In the genomic region with DNA sequence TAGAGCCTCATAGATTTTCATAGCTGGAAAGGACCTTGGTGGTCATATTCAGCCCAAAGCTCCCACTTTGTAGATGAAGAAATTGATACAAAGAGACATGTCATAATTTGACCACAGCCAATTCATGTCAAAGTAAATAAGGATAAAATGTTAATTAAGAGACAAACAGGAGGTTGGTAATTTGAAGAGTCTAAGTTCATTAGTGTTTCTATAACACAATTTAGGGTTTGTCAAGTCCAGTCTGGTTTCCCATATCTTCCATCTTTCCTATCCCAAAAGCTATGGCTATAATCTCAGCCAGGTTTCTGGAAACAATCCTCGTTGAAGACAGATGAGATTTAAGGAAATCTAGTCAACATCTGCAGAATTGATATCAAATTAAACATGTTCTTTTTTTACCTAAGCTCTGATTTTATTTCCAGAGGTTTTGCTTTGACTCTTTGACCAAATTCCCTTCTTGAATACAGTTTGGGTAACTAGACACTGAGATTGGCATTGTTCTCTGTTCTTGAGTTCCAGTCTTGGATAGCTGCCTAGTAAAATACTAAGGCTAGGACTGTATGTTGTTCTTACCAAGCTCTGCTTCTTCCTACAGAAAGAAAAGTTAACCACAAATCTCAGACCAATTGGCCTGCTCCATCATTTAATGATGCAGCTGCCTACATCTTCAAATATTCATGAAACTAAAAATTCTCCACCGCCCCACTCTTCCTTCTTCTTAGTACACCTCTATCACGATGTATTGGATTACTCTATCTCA, we compare ENCODE assay signal across 14 cellular contexts.
DNase-seq lines count a peak whose midpoint lies in the region; ATAC-seq, FAIRE-seq and TF ChIP-seq lines count a peak whose summit lies in the region.
"Had no signal": no experiment of that assay in that cellular context is flagged by ENCODE, and none has a peak within 500 bp of the region (broad histone marks: within the 10 kb centered on the region; RNA-seq: fewer than 3 reads in every experiment).

No MANE protein-coding gene starts in this region.

- H4K20me1 ChIP-seq in SK-N-SH (ENCODE audit: insufficient read depth), result no peaks in the 10 kb centered on the region

- peak; percentile 47 for DNase-seq in HT1080 (ENCODE audit: low read depth)
- no peak for DNase-seq in SK-N-SH
- DNase-seq in cardiac fibroblast (ENCODE audit: low read depth in 2 of 2), result peak; percentile 9 to 67
- DNase-seq in kidney epithelial cell (ENCODE audit: low read depth), result peak; percentile 9
- no peak for DNase-seq in amygdala (lab: John Stamatoyannopoulos, UW)
- DNase-seq in urothelium cell line (ENCODE audit: low spot score), result no peak
- DNase-seq: C1 segment of cervical spinal cord, H7, NCI-H1436, NCI-H2029 treated with DMSO at 0.1 percent for 48 hours, NCI-H524 treated with DMSO at 0.1 percent for 48 hours had no signal

- ATAC-seq in HG03521 (IDR thresholded peaks at IDR 0.05; ENCODE audit: unreplicated experiment), result no peak
- no peak for ATAC-seq in GM19035 (IDR thresholded peaks at IDR 0.05; ENCODE audit: unreplicated experiment)

- no peak for TF ChIP-seq CTCF in SK-N-SH (IDR thresholded peaks at IDR 0.05)
- TF ChIP-seq CTCF in cardiac fibroblast (IDR thresholded peaks at IDR 0.05; ENCODE audit: low read depth, low read length), result no peak
- TF ChIP-seq CTCF in kidney epithelial cell (IDR thresholded peaks at IDR 0.05; ENCODE audit: insufficient read depth, low read length, poor library complexity, severe bottlenecking), result no peak

- 0 out of 4 replicates have a peak, but pooled peaks of 1 of the 2 experiments have one; percentile 0 for TF ChIP-seq EP300 in SK-N-SH (IDR thresholded peaks at IDR 0.05; ENCODE audit: borderline replicate concordance in 1 of 2, low read depth in 1 of 2, low read length in 1 of 2)

- H3K9me2 ChIP-seq in SK-N-SH, result no peaks in the 10 kb centered on the region

- 67% methylated on average over 3 of the region's 3 CpGs for WGBS in SK-N-SH (ENCODE audit: low lambda C conversion rate)

- POLR2A ChIA-PET in SK-N-SH (lab: Yijun Ruan, JAX), result no interaction called here

- TF ChIP-seq RAD21 in SK-N-SH (IDR thresholded peaks at IDR 0.05; ENCODE audit: low read length), result no peak

- no peaks in the 10 kb centered on the region for H3K9me3 ChIP-seq in SK-N-SH

- H3K4me3 ChIP-seq in SK-N-SH (ENCODE audit: low read depth in 2 of 2, low read length in 1 of 2), result no peak overlapping the region; a peak in 1 of 4 replicates
- no peak overlapping the region for H3K4me3 ChIP-seq in cardiac fibroblast (replicated peaks in 1 of 2; ENCODE audit: low read depth in 2 of 2, low read length in 2 of 2)
- H3K4me3 ChIP-seq in kidney epithelial cell (ENCODE audit: low read depth, low read length), result no peak overlapping the region

- no peak overlapping the region; the same call in 1 of the 2 replicates for H3K9ac ChIP-seq in SK-N-SH

- no peaks in the 10 kb centered on the region for H3K36me3 ChIP-seq in SK-N-SH (replicated peaks in 1 of 2; ENCODE audit: control insufficient read depth in 1 of 2, insufficient read depth in 2 of 2, low read length in 1 of 2)
- H3K36me3 ChIP-seq in kidney epithelial cell (ENCODE audit: control insufficient read depth, insufficient read depth, low read length), result no peaks in the 10 kb centered on the region

- H3K27me3 ChIP-seq in SK-N-SH (ENCODE audit: insufficient read depth), result no peaks in the 10 kb centered on the region
- H3K27me3 ChIP-seq in kidney epithelial cell (ENCODE audit: control insufficient read depth, insufficient read depth, low read length), result no peaks in the 10 kb centered on the region

- CTCF ChIA-PET in SK-N-SH (lab: Yijun Ruan, JAX), result interaction anchor here (0.7 to 3.2 kb wide), 2 partner anchors 26 to 283 kb away, joined by 3 to 11 read pairs; no protein-coding TSS in a partner anchor

- no peak overlapping the region for H3K4me2 ChIP-seq in SK-N-SH

- no peak overlapping the region for H2AFZ ChIP-seq in SK-N-SH (ENCODE audit: low read depth)

- peak overlapping the region in 1 of 2 experiments; percentile 57; a peak in 1 of 4 replicates for H3K27ac ChIP-seq in SK-N-SH (ENCODE audit: low read depth in 2 of 2, low read length in 1 of 2)
- H3K27ac ChIP-seq: HL-60 had no signal

- H3F3A ChIP-seq in SK-N-SH (replicated peaks; ENCODE audit: insufficient read depth), result peaks cover 17% of the 10 kb centered on the region

- peaks cover 0 to 4% of the 10 kb centered on the region in 2 experiments; a peak in 2 of 4 replicates for H3K4me1 ChIP-seq in SK-N-SH (ENCODE audit: control insufficient read depth in 1 of 2, insufficient read depth in 2 of 2, low read depth in 1 of 2, low read length in 1 of 2)

- no peak for FAIRE-seq in urothelium cell line (lab: Jason Lieb, UNC)

- H3K79me2 ChIP-seq in SK-N-SH (ENCODE audit: insufficient read depth), result no peaks in the 10 kb centered on the region

TF ChIP-seq in SK-N-SH, 30 proteins besides CTCF, POLR2A, EP300 and RAD21:
- TF ChIP-seq, protein P1, sequence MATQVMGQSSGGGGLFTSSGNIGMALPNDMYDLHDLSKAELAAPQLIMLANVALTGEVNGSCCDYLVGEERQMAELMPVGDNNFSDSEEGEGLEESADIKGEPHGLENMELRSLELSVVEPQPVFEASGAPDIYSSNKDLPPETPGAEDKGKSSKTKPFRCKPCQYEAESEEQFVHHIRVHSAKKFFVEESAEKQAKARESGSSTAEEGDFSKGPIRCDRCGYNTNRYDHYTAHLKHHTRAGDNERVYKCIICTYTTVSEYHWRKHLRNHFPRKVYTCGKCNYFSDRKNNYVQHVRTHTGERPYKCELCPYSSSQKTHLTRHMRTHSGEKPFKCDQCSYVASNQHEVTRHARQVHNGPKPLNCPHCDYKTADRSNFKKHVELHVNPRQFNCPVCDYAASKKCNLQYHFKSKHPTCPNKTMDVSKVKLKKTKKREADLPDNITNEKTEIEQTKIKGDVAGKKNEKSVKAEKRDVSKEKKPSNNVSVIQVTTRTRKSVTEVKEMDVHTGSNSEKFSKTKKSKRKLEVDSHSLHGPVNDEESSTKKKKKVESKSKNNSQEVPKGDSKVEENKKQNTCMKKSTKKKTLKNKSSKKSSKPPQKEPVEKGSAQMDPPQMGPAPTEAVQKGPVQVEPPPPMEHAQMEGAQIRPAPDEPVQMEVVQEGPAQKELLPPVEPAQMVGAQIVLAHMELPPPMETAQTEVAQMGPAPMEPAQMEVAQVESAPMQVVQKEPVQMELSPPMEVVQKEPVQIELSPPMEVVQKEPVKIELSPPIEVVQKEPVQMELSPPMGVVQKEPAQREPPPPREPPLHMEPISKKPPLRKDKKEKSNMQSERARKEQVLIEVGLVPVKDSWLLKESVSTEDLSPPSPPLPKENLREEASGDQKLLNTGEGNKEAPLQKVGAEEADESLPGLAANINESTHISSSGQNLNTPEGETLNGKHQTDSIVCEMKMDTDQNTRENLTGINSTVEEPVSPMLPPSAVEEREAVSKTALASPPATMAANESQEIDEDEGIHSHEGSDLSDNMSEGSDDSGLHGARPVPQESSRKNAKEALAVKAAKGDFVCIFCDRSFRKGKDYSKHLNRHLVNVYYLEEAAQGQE (IDR thresholded peaks at IDR 0.05; ENCODE audit: low read depth, low read length), result no peak
- no peak for TF ChIP-seq CHD2 (IDR thresholded peaks at IDR 0.05; ENCODE audit: low read length, partially characterized antibody)
- peak; percentile 48; the same call in 1 of the 2 replicates for TF ChIP-seq NFIC (IDR thresholded peaks at IDR 0.05; ENCODE audit: borderline replicate concordance)
- TF ChIP-seq, protein P2, sequence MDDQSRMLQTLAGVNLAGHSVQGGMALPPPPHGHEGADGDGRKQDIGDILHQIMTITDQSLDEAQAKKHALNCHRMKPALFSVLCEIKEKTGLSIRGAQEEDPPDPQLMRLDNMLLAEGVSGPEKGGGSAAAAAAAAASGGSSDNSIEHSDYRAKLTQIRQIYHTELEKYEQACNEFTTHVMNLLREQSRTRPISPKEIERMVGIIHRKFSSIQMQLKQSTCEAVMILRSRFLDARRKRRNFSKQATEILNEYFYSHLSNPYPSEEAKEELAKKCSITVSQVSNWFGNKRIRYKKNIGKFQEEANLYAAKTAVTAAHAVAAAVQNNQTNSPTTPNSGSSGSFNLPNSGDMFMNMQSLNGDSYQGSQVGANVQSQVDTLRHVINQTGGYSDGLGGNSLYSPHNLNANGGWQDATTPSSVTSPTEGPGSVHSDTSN (IDR thresholded peaks at IDR 0.05), result peak; percentile 27; the same call in 1 of the 2 replicates
- TF ChIP-seq RFX5 (IDR thresholded peaks at IDR 0.05; ENCODE audit: low read length), result no peak
- no peak for TF ChIP-seq ELF1 (IDR thresholded peaks at IDR 0.05)
- TF ChIP-seq, protein P3, sequence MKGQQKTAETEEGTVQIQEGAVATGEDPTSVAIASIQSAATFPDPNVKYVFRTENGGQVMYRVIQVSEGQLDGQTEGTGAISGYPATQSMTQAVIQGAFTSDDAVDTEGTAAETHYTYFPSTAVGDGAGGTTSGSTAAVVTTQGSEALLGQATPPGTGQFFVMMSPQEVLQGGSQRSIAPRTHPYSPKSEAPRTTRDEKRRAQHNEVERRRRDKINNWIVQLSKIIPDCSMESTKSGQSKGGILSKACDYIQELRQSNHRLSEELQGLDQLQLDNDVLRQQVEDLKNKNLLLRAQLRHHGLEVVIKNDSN (IDR thresholded peaks at IDR 0.05; ENCODE audit: borderline replicate concordance, low read depth), result no peak
- TF ChIP-seq FOXJ3 (CRISPR knock-in tag; IDR thresholded peaks at IDR 0.05), result no peak
- no peak for TF ChIP-seq GATA2 (CRISPR knock-in tag; IDR thresholded peaks at IDR 0.05)
- TF ChIP-seq RXRA (IDR thresholded peaks at IDR 0.05; ENCODE audit: borderline replicate concordance, low read depth), result no peak
- TF ChIP-seq, protein P4, sequence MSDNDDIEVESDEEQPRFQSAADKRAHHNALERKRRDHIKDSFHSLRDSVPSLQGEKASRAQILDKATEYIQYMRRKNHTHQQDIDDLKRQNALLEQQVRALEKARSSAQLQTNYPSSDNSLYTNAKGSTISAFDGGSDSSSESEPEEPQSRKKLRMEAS (IDR thresholded peaks at IDR 0.05; ENCODE audit: low read depth), result no peak
- TF ChIP-seq MXI1 (IDR thresholded peaks at IDR 0.05; ENCODE audit: low read depth, low read length), result no peak
- TF ChIP-seq TCF12 (IDR thresholded peaks at IDR 0.05), result no peak; the same call in 1 of the 2 replicates
- TF ChIP-seq, protein P5, sequence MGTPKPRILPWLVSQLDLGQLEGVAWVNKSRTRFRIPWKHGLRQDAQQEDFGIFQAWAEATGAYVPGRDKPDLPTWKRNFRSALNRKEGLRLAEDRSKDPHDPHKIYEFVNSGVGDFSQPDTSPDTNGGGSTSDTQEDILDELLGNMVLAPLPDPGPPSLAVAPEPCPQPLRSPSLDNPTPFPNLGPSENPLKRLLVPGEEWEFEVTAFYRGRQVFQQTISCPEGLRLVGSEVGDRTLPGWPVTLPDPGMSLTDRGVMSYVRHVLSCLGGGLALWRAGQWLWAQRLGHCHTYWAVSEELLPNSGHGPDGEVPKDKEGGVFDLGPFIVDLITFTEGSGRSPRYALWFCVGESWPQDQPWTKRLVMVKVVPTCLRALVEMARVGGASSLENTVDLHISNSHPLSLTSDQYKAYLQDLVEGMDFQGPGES (IDR thresholded peaks at IDR 0.05; ENCODE audit: low read depth, low read length), result no peak
- TF ChIP-seq SIN3A (IDR thresholded peaks at IDR 0.05; ENCODE audit: borderline replicate concordance, low read depth, low read length), result no peak

Comparison
In these comparisons a context has a peak if more than half of its experiments do, and no peak if none do; other contexts are left out.
1. DNase-seq: peak in HT1080 (single experiment), cardiac fibroblast (2 of 2) and kidney epithelial cell (single experiment); none in SK-N-SH (single experiment), amygdala (0 of 56) and urothelium cell line (single experiment).